Comparison of ENCODE assay signal across 8 cellular contexts in the genomic region with DNA sequence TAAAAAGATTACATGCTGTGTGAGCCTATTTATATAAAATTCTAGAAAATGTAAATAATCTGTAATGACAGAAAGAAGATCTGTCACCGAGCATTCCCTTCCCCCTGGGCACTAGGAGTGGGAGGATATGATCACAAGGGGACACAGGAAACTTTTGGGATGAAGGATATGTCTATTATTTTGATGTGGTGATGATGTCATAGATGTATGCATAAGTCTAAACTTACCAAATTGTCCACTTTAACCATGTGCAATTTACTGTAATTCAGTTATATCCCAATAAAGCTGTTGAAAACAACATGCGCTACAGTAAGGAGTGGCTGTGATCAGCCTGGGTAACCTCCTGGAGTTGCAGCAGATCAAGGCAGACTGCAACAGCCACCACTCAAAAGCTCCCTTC.
"Had no signal": no experiment of that assay in that cellular context is flagged by ENCODE, and none has a peak within 500 bp of the region (broad histone marks: within the 10 kb centered on the region; RNA-seq: fewer than 3 reads in every experiment).

No MANE protein-coding gene starts in this region.

- DNase-seq: GDM1, GF-D8 had no signal

- H3K4me3 ChIP-seq: GM12878 had no signal

- ATAC-seq: GM12878 had no signal

- FAIRE-seq: G401.6, GM12878, GM12891, GM12892, GM18507, GM19239 had no signal
